In the genomic region with DNA sequence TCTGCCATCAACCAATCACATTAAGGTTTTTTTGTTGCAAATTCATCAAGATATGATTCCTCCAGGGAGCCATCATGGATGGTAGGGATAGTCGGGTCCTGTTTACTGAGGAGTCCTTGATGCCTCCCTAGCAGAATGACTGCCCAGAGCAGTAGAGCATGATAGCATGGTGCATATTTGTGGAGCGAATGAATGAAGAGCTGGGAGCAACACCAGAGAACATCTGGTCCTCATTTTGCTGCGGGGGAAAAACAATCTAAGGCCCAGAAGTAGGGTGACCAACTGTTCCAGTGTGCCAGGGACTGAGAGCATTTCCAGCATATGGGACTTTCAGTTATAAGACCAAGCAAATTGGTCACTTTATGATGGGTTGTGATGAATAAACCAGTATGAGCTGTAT, we compare ENCODE assay signal across 16 cellular contexts.
"Had no signal": no experiment of that assay in that cellular context is flagged by ENCODE, and none has a peak within 500 bp of the region (broad histone marks: within the 10 kb centered on the region; RNA-seq: fewer than 3 reads in every experiment).

No MANE protein-coding gene starts in this region.

- H3K36me3 Mint-ChIP-seq: brain, immature natural killer cell had no signal

- H3K27ac Mint-ChIP-seq: activated CD4-positive, alpha-beta T cell treated with anti-CD3 and anti-CD28 coated beads, Interleukin-2, amount 10 ng/mL, durations not matched to agents 24 days and 14 days; activated CD8-positive, alpha-beta T cell treated with anti-CD3 and anti-CD28 coated beads, Interleukin-2, amount 10 ng/mL, durations not matched to agents 7 days and 5 days; activated naive CD4-positive, alpha-beta T cell treated with anti-CD3 and anti-CD28 coated beads for 36 hours; activated T-cell treated with anti-CD3 and anti-CD28 coated beads, Interleukin-2, amount 50 U/mL, for 24 hours; activated T-helper 2 cell treated with anti-CD3 and anti-CD28 coated beads, Interferon-gamma antibody, Interleukin-2, Interleukin-4, amounts not matched to agents 10 μg/mL and 5 μg/mL and 100 μg/mL, durations not matched to agents 14 hours and 24 hours and 36 hours had no signal

- H3K4me3 ChIP-seq: dorsolateral prefrontal cortex, prostate gland, right atrium auricular region, stomach, vagina had no signal

- H3K4me1 Mint-ChIP-seq: immature natural killer cell had no signal

- H3K9me3 Mint-ChIP-seq: activated CD4-positive, alpha-beta T cell treated with anti-CD3 and anti-CD28 coated beads, Interleukin-2, amount 10 ng/mL, durations not matched to agents 24 days and 14 days; activated naive CD4-positive, alpha-beta T cell treated with anti-CD3 and anti-CD28 coated beads for 36 hours; activated T-cell treated with anti-CD3 and anti-CD28 coated beads, Interleukin-2, amount 50 U/mL, for 24 hours; activated T-helper 2 cell treated with anti-CD3 and anti-CD28 coated beads, Interferon-gamma antibody, Interleukin-2, Interleukin-4, amounts not matched to agents 10 μg/mL and 5 μg/mL and 100 μg/mL, durations not matched to agents 14 hours and 24 hours and 36 hours; immature natural killer cell had no signal

- H3K4me3 Mint-ChIP-seq: activated CD4-positive, alpha-beta T cell treated with anti-CD3 and anti-CD28 coated beads, Interleukin-2, amount 10 ng/mL, durations not matched to agents 24 days and 14 days; activated CD8-positive, alpha-beta T cell treated with anti-CD3 and anti-CD28 coated beads, Interleukin-2, amount 10 ng/mL, durations not matched to agents 7 days and 5 days; activated naive CD4-positive, alpha-beta T cell treated with anti-CD3 and anti-CD28 coated beads for 36 hours; activated T-cell treated with anti-CD3 and anti-CD28 coated beads, Interleukin-2, amount 50 U/mL, for 24 hours; immature natural killer cell had no signal

- DNase-seq: activated CD4-positive, alpha-beta T cell treated with anti-CD3 and anti-CD28 coated beads, Interleukin-2, amount 10 ng/mL, durations not matched to agents 24 days and 14 days; activated CD8-positive, alpha-beta T cell treated with anti-CD3 and anti-CD28 coated beads, Interleukin-2, amount 10 ng/mL, durations not matched to agents 7 days and 5 days; activated naive CD4-positive, alpha-beta T cell treated with anti-CD3 and anti-CD28 coated beads for 36 hours; activated T-cell treated with anti-CD3 and anti-CD28 coated beads, Interleukin-2, amount 50 U/mL, for 24 hours; dorsolateral prefrontal cortex; immature natural killer cell; left ventricle myocardium superior; stimulated activated CD4-positive, alpha-beta T cell treated with anti-CD3 and anti-CD28 coated beads, Interleukin-2, amount 100 ng/mL, for 24 hours; stomach; T-helper 9 cell; trophoblast cell had no signal

- ATAC-seq: activated CD8-positive, alpha-beta T cell treated with anti-CD3 and anti-CD28 coated beads, Interleukin-2, amount 10 ng/mL, durations not matched to agents 7 days and 5 days had no signal
